1 cellular context compared by ENCODE assay signal in the genomic region with DNA sequence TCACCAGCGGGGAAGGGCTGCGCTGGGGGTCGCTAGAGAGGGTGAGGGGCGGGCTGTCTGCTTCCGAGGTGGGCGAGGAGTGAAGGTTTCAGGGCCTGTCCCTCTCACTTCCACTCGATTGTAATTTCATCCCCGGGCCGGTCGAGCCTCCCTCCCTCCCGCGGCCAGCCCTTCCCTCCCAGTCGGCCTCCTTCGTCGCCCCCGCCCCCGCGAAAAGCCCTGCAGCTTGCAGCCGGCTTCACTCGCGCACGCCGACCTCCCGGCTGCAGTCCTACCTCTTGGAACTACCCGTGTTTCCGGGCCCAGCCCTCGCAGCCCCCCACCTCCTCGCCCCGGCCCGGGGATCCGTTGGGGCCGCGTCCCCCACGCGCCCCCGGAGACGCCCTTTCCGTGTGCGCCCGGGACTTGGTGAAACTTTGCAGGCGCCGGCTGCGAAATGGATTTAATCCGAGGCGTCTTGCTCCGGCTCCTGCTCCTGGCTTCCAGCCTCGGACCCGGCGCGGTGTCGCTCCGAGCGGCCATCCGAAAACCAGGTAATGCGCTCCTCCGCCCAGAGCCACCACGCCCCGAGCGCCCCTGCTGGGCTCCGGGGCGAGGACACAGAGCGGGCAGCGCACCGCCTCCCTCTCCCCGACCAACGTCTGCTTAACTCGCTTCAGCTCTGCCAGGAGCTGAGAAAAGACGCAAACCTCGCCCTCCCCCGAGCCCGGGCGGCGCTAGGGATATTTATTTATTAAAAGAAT.
TF ChIP-seq lines count a peak whose summit lies in the region.

EGFLAM (plus strand) TSS at position 241 of the 743 bp plus-strand sequence; CDS start at position 437, 196 bp downstream.

TF ChIP-seq in WTC11, 78 proteins besides CTCF, POLR2A, EP300 and RAD21 (continued from another document):
- TF ChIP-seq ATF6 (CRISPR knock-in tag; IDR thresholded peaks at IDR 0.05) (no peak), ELF4 (CRISPR knock-in tag; IDR thresholded peaks at IDR 0.05; ENCODE audit: low read depth) (no peak), HMGA2 (CRISPR knock-in tag; IDR thresholded peaks at IDR 0.05) (no peak), ATF3 (CRISPR knock-in tag; conservative IDR thresholded peaks at IDR 0.05) (no peak), SP1 (CRISPR knock-in tag; conservative IDR thresholded peaks at IDR 0.05) (no peak), SMAD3 (CRISPR knock-in tag; IDR thresholded peaks at IDR 0.05; ENCODE audit: borderline replicate concordance) (no peak), AR (CRISPR knock-in tag; IDR thresholded peaks at IDR 0.05) (no peak), GABPB1 (CRISPR knock-in tag; IDR thresholded peaks at IDR 0.05) (no peak), CREM (CRISPR knock-in tag; IDR thresholded peaks at IDR 0.05) (no peak), NFE2L1 (CRISPR knock-in tag; IDR thresholded peaks at IDR 0.05) (0 out of 2 replicates have a peak, but pooled peaks have one; percentile 29), IRF2 (CRISPR knock-in tag; IDR thresholded peaks at IDR 0.05; ENCODE audit: borderline replicate concordance, low read depth) (no peak), TEAD1 (CRISPR knock-in tag; IDR thresholded peaks at IDR 0.05) (0 out of 2 replicates have a peak, but pooled peaks have one; percentile 41)
- TF ChIP-seq, protein P1, sequence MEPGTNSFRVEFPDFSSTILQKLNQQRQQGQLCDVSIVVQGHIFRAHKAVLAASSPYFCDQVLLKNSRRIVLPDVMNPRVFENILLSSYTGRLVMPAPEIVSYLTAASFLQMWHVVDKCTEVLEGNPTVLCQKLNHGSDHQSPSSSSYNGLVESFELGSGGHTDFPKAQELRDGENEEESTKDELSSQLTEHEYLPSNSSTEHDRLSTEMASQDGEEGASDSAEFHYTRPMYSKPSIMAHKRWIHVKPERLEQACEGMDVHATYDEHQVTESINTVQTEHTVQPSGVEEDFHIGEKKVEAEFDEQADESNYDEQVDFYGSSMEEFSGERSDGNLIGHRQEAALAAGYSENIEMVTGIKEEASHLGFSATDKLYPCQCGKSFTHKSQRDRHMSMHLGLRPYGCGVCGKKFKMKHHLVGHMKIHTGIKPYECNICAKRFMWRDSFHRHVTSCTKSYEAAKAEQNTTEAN (CRISPR knock-in tag; IDR thresholded peaks at IDR 0.05) = no peak
- TF ChIP-seq, protein P2, sequence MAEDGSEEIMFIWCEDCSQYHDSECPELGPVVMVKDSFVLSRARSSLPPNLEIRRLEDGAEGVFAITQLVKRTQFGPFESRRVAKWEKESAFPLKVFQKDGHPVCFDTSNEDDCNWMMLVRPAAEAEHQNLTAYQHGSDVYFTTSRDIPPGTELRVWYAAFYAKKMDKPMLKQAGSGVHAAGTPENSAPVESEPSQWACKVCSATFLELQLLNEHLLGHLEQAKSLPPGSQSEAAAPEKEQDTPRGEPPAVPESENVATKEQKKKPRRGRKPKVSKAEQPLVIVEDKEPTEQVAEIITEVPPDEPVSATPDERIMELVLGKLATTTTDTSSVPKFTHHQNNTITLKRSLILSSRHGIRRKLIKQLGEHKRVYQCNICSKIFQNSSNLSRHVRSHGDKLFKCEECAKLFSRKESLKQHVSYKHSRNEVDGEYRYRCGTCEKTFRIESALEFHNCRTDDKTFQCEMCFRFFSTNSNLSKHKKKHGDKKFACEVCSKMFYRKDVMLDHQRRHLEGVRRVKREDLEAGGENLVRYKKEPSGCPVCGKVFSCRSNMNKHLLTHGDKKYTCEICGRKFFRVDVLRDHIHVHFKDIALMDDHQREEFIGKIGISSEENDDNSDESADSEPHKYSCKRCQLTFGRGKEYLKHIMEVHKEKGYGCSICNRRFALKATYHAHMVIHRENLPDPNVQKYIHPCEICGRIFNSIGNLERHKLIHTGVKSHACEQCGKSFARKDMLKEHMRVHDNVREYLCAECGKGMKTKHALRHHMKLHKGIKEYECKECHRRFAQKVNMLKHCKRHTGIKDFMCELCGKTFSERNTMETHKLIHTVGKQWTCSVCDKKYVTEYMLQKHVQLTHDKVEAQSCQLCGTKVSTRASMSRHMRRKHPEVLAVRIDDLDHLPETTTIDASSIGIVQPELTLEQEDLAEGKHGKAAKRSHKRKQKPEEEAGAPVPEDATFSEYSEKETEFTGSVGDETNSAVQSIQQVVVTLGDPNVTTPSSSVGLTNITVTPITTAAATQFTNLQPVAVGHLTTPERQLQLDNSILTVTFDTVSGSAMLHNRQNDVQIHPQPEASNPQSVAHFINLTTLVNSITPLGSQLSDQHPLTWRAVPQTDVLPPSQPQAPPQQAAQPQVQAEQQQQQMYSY (CRISPR knock-in tag; IDR thresholded peaks at IDR 0.05) = peak; percentile 62; the same call in 1 of the 2 replicates
- TF ChIP-seq, protein P3, sequence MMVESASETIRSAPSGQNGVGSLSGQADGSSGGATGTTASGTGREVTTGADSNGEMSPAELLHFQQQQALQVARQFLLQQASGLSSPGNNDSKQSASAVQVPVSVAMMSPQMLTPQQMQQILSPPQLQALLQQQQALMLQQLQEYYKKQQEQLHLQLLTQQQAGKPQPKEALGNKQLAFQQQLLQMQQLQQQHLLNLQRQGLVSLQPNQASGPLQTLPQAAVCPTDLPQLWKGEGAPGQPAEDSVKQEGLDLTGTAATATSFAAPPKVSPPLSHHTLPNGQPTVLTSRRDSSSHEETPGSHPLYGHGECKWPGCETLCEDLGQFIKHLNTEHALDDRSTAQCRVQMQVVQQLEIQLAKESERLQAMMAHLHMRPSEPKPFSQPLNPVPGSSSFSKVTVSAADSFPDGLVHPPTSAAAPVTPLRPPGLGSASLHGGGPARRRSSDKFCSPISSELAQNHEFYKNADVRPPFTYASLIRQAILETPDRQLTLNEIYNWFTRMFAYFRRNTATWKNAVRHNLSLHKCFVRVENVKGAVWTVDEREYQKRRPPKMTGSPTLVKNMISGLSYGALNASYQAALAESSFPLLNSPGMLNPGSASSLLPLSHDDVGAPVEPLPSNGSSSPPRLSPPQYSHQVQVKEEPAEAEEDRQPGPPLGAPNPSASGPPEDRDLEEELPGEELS (CRISPR knock-in tag; IDR thresholded peaks at IDR 0.05) = no peak
